In the genomic region with DNA sequence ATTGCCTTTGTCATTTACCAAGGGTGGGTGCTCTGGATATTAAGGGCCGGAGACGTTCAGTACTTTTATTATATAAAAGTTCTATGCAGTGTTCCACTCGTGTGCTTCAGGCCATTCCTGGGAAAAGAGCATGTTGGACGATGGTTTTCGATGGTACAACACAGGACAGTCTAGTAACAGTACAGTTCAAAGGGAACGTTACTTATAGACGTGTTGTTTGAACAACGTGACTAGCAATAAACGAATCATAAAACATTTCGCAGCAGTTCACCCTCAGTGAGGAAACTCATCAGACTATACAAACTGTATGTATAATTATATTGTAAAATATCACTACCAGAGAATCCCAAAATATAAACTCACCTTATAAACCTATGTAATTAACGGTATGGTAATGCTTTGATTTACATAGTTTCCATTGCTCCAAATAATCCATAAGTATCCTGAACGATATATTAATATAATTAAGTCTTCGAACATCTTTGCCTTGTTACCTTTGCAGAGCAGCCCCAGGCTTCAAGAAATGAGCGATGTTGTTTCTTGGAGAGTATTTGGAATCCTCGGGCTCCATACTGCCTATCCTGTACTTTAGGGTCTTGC, we compare ENCODE assay signal across 8 cellular contexts. TPM values are rescaled to one million over a fixed set of nuclear protein-coding genes. Genes with fewer than 3 reads are reported as not detected.
DNase-seq lines count a peak whose midpoint lies in the region; ATAC-seq and TF ChIP-seq lines count a peak whose summit lies in the region.

No MANE protein-coding gene starts in this region.

- no peaks in the 10 kb centered on the region for H3K9me3 ChIP-seq in KOPT-K1 (ENCODE audit: insufficient read depth, low read length, poor library complexity, severe bottlenecking)

- peak overlapping the region; percentile 91 for H3K4me3 Mint-ChIP-seq in natural killer cell

- peaks cover 5% of the 10 kb centered on the region; the same call in 1 of the 2 replicates for H3K36me3 ChIP-seq in KOPT-K1 (ENCODE audit: insufficient read depth, low read length)

- no peaks in the 10 kb centered on the region for H3K36me3 Mint-ChIP-seq in natural killer cell

- peaks cover 27 to 31% of the 10 kb centered on the region in 2 donors for H3K4me1 Mint-ChIP-seq in natural killer cell

- intact Hi-C loops in natural killer cell (cut with micrococcal nuclease), result loop anchor here (1.0 to 2.0 kb wide), 5 partner anchors 9 to 162 kb away; a partner anchor contains a TSS

- peak overlapping the region; percentile 100 for H3K4me3 ChIP-seq in AG10803 (ENCODE audit: low read length)
- peak overlapping the region; percentile 82 for H3K4me3 ChIP-seq in coronary artery

- H3K27me3 Mint-ChIP-seq in natural killer cell (ENCODE audit: low read depth in 2 of 2), result no peaks in the 10 kb centered on the region

- no peak for TF ChIP-seq CTCF in AG10803 (conservative IDR thresholded peaks at IDR 0.05; ENCODE audit: low read length)
- no peak for TF ChIP-seq CTCF in coronary artery (IDR thresholded peaks at IDR 0.05)
- no peak for TF ChIP-seq CTCF in natural killer cell (IDR thresholded peaks at IDR 0.05)

- DNase-seq in AG10803 (ENCODE audit: low read depth) (no peak), coronary artery (ENCODE audit: low spot score) (no peak), natural killer cell (no peak), AML-193 (lab: John Stamatoyannopoulos, UW) (no peak), DMS153 (lab: John Stamatoyannopoulos, UW) (no peak)

- H3K27ac Mint-ChIP-seq in natural killer cell, result peak overlapping the region; percentile 90 to 100

- H3K9me3 Mint-ChIP-seq in natural killer cell, result no peaks in the 10 kb centered on the region

- ATAC-seq in natural killer cell, result no peak
- no peak for ATAC-seq in GM19452 (IDR thresholded peaks at IDR 0.05; ENCODE audit: unreplicated experiment)
- ATAC-seq in GM21528 (IDR thresholded peaks at IDR 0.05; ENCODE audit: low FRiP score, unreplicated experiment), result no peak

- peak overlapping the region; percentile 94 for H3K27ac ChIP-seq in KOPT-K1 (ENCODE audit: low read depth, low read length, poor library complexity, severe bottlenecking)
- peak overlapping the region; percentile 80 to 93 for H3K27ac ChIP-seq in coronary artery

RNA-seq across cellular contexts. Expression of a gene that starts 0.6 kb away (rescaled TPM):
- total RNA-seq in natural killer cell, result 10 to 100 TPM; 56.6 to 94.7 (median 77.6) TPM

RNA-seq across cellular contexts. Expression of a gene that starts 10.3 kb away (rescaled TPM):
- total RNA-seq in natural killer cell, result 10 to 100 TPM; 15.4 to 21.4 (median 21.1) TPM
